Comparison of ENCODE assay signal across 8 cellular contexts in genomic region chr12:55736780-55737580, GRCh38. TPM values are rescaled to one million over a fixed set of nuclear protein-coding genes. Genes with fewer than 3 reads are reported as not detected.
DNase-seq lines count a peak whose midpoint lies in the region; ATAC-seq and TF ChIP-seq lines count a peak whose summit lies in the region.

No MANE protein-coding gene starts in this region.

- peak; percentile 97 for TF ChIP-seq CTCF in fibroblast of mammary gland (conservative IDR thresholded peaks at IDR 0.05; ENCODE audit: control insufficient read depth, insufficient read depth, low read depth, low read length)
- TF ChIP-seq CTCF in type B pancreatic cell (conservative IDR thresholded peaks at IDR 0.05), result peak; percentile 79

- H3K9me3 Mint-ChIP-seq in naive B cell, result no peaks in the 10 kb centered on the region
- no peaks in the 10 kb centered on the region for H3K9me3 Mint-ChIP-seq in type B pancreatic cell

- ATAC-seq in HG03521 (IDR thresholded peaks at IDR 0.05; ENCODE audit: unreplicated experiment) (peak; percentile 35), naive B cell (ENCODE audit: low read depth in 2 of 2) (peak; percentile 31 to 34), HG02970 (IDR thresholded peaks at IDR 0.05; ENCODE audit: low FRiP score, unreplicated experiment) (no peak)

- H3K36me3 Mint-ChIP-seq in naive B cell, result no peaks in the 10 kb centered on the region
- no peaks in the 10 kb centered on the region for H3K36me3 Mint-ChIP-seq in type B pancreatic cell

- H3K27ac Mint-ChIP-seq in naive B cell, result peak overlapping the region in 4 of 6 donors; percentile 66 to 93 (median 76)
- H3K27ac Mint-ChIP-seq in type B pancreatic cell, result no peak overlapping the region

- H3K4me1 Mint-ChIP-seq in naive B cell, result peaks cover 15 to 25% (median 24%) of the 10 kb centered on the region in 3 donors
- H3K4me1 Mint-ChIP-seq in type B pancreatic cell (ENCODE audit: unreplicated experiment), result peaks cover 30% of the 10 kb centered on the region

- DNase-seq in GM03348 (ENCODE audit: low spot score) (peak; percentile 71), NCI-H748 treated with DMSO at 0.1 percent for 48 hours (lab: John Stamatoyannopoulos, UW) (peak; percentile 68), activated T-cell treated with anti-CD3 and anti-CD28 coated beads for 48 hours (ENCODE audit: low read depth) (peak; percentile 60), fibroblast of mammary gland (ENCODE audit: low read depth) (peak; percentile 77), naive B cell (peak; percentile 37), type B pancreatic cell (ENCODE audit: extremely low spot score, unreplicated experiment) (no peak)

- no peaks in the 10 kb centered on the region for H3K27me3 Mint-ChIP-seq in naive B cell
- no peaks in the 10 kb centered on the region for H3K27me3 Mint-ChIP-seq in type B pancreatic cell

- H3K4me3 Mint-ChIP-seq in naive B cell (peak overlapping the region; percentile 68 to 97 (median 94)), type B pancreatic cell (peak overlapping the region; percentile 89)

- no peak overlapping the region for H3K4me3 ChIP-seq in fibroblast of mammary gland (ENCODE audit: control insufficient read depth, low read depth, low read length)

RNA-seq across cellular contexts. Expression of gene GDF11, which starts 5.9 kb away (rescaled TPM):
- 1 to 10 TPM in 3 of 6 donors, under 1 TPM in 3; 0.40 to 1.4 (median 0.83) TPM for polyA plus RNA-seq in naive B cell (ENCODE audit: low read depth in 6 of 6)
- total RNA-seq in type B pancreatic cell (ENCODE audit: low replicate concordance), result 11.8 and 40.1 TPM in 2 replicates

RNA-seq across cellular contexts. Expression of gene CD63, which starts 8.2 kb away (rescaled TPM):
- 100 to 1,000 TPM; 115 to 150 (median 142) TPM for polyA plus RNA-seq in naive B cell (ENCODE audit: low read depth in 6 of 6)
- total RNA-seq in type B pancreatic cell (ENCODE audit: low replicate concordance), result 525 and 567 TPM in 2 replicates

RNA-seq across cellular contexts. Expression of gene RDH5, which starts 16.8 kb away (rescaled TPM):
- 1 to 10 TPM in 3 of 6 donors, under 1 TPM in 2, not detected in 1; 0.61 to 3.1 (median 1.3) TPM for polyA plus RNA-seq in naive B cell (ENCODE audit: low read depth in 6 of 6)
- total RNA-seq in type B pancreatic cell (ENCODE audit: low replicate concordance), result 7.4 and 14.1 TPM in 2 replicates

RNA-seq across cellular contexts. Expression of gene BLOC1S1, which starts 21.1 kb away (rescaled TPM):
- polyA plus RNA-seq in naive B cell (ENCODE audit: low read depth in 6 of 6), result 100 to 1,000 TPM; 152 to 259 (median 180) TPM
- 89.9 and 98.6 TPM in 2 replicates for total RNA-seq in type B pancreatic cell (ENCODE audit: low replicate concordance)

RNA-seq across cellular contexts. Expression of gene ITGA7, which starts 29.3 kb away (rescaled TPM):
- under 1 TPM in 2 of 6 donors, not detected in 4; 0.14 to 0.36 TPM for polyA plus RNA-seq in naive B cell (ENCODE audit: low read depth in 6 of 6)
- total RNA-seq in type B pancreatic cell (ENCODE audit: low replicate concordance), result 10.4 and 39.2 TPM in 2 replicates
